Comparison of ENCODE assay signal across 16 cellular contexts in genomic region chr10:34236927-34237326, GRCh38.
DNase-seq lines count a peak whose midpoint lies in the region; ATAC-seq and TF ChIP-seq lines count a peak whose summit lies in the region.
"Had no signal": no experiment of that assay in that cellular context is flagged by ENCODE, and none has a peak within 500 bp of the region (broad histone marks: within the 10 kb centered on the region; RNA-seq: fewer than 3 reads in every experiment).

No MANE protein-coding gene starts in this region.

- ATAC-seq in HG02938 (IDR thresholded peaks at IDR 0.05; ENCODE audit: unreplicated experiment): peak; percentile 72
- no peak for ATAC-seq in HG02588 (IDR thresholded peaks at IDR 0.05; ENCODE audit: unreplicated experiment)
- no peak for ATAC-seq in omental fat pad (ENCODE audit: low FRiP score)
- ATAC-seq in GM21737 (IDR thresholded peaks at IDR 0.05; ENCODE audit: unreplicated experiment): no peak
- ATAC-seq: activated T-cell treated with anti-CD3 and anti-CD28 coated beads, Interleukin-2, amount 50 U/mL, for 72 hours; mucosa of descending colon; T-helper 17 cell had no signal

- H3K4me3 ChIP-seq in foreskin fibroblast (ENCODE audit: low read depth in 1 of 2, low read length in 2 of 2): no peak overlapping the region
- H3K4me3 ChIP-seq: mucosa of descending colon, vagina had no signal

- DNase-seq in ELR (ENCODE audit: low read depth) (peak; percentile 12), NCI-H748 (lab: John Stamatoyannopoulos, UW; ENCODE audit: unreplicated experiment) (peak; percentile 48), foreskin fibroblast (peak; percentile 32 to 66), omental fat pad (ENCODE audit: low spot score) (no peak)
- no peak for DNase-seq in stimulated activated CD4-positive, alpha-beta T cell treated with anti-CD3 and anti-CD28 coated beads, Interleukin-4, amount 100 ng/mL, for 1 hour
- DNase-seq: activated CD4-positive, alpha-beta T cell treated with anti-CD3 and anti-CD28 coated beads for 4 hours; activated T-cell treated with anti-CD3 and anti-CD28 coated beads, Interleukin-2, amount 50 U/mL, for 72 hours; amniotic stem cell; islet precursor cell; mucosa of descending colon; stimulated activated CD4-positive, alpha-beta T cell treated with anti-CD3 and anti-CD28 coated beads, Interleukin-1b, Interleukin-23, amount 100 ng/mL, for 48 hours; T-helper 17 cell had no signal

- TF ChIP-seq CTCF in foreskin fibroblast (IDR thresholded peaks at IDR 0.05; ENCODE audit: low read depth, low read length) (no peak), omental fat pad (IDR thresholded peaks at IDR 0.05) (no peak)

Comparison
In these comparisons a context has a peak if more than half of its experiments do, and no peak if none do; other contexts are left out.
1. DNase-seq: peak in ELR (single experiment), NCI-H748 (single experiment) and foreskin fibroblast (2 of 2); none in omental fat pad (single experiment) and stimulated activated CD4-positive, alpha-beta T cell treated with anti-CD3 and anti-CD28 coated beads, Interleukin-4, amount 100 ng/mL, for 1 hour (single experiment).